In the genomic region with DNA sequence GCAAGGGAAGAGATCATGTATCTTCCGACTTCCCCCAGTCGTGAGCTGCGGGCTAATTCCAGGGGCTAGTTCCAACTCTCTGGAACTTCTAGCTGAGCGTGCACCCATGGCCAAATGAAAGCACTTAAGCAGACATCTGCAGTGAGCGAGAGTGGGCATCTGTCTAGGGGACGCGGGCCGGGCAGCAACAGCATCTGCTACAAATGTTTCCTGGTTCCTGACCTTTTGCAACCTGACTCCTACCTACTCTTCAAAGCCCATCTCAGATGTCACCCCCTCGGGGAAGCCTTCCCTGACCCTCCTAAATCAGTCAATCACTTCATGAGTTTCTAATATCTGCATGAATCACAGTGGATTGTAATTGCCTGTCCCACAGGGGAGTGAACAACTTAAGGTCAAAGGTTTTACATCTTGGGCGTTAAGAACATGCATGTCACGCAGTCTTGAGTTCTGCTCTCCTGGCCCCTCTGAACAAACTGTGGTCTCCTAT, we compare ENCODE assay signal across 13 cellular contexts.
DNase-seq lines count a peak whose midpoint lies in the region; ATAC-seq, FAIRE-seq and TF ChIP-seq lines count a peak whose summit lies in the region.
"Had no signal": no experiment of that assay in that cellular context is flagged by ENCODE, and none has a peak within 500 bp of the region (broad histone marks: within the 10 kb centered on the region; RNA-seq: fewer than 3 reads in every experiment).

No MANE protein-coding gene starts in this region.

- CTCF ChIA-PET in K562 (lab: Yijun Ruan, JAX; ENCODE audit: low intra/inter-chr PET ratio): no interaction called here

- H3K36me3 ChIP-seq in K562 (ENCODE audit: control insufficient read depth, insufficient read depth, low read length): no peaks in the 10 kb centered on the region
- H3K36me3 ChIP-seq in neural progenitor cell: no peaks in the 10 kb centered on the region
- H3K36me3 ChIP-seq in thyroid gland: no peaks in the 10 kb centered on the region
- H3K36me3 ChIP-seq: BE2C had no signal

- peaks cover 4% of the 10 kb centered on the region for H3K9me3 ChIP-seq in K562 (replicated peaks; ENCODE audit: control insufficient read depth, insufficient read depth, low read depth, low read length)
- H3K9me3 ChIP-seq in neural progenitor cell (ENCODE audit: low read depth): no peaks in the 10 kb centered on the region
- H3K9me3 ChIP-seq in thyroid gland: no peaks in the 10 kb centered on the region
- H3K9me3 ChIP-seq: BE2C had no signal

- TF ChIP-seq RAD21 in K562 (CRISPR knock-in tag; conservative IDR thresholded peaks at IDR 0.05 in 1 of 2, IDR thresholded peaks at IDR 0.05 in 1 of 2): no peak

- peaks cover 28% of the 10 kb centered on the region for H3K4me1 Mint-ChIP-seq in neural progenitor cell

- no peak for DNase-seq in HTR-8/SVneo (ENCODE audit: insufficient read length, low spot score)
- no peak for DNase-seq in K562 (ENCODE audit: extremely low read depth in 1 of 4, low spot score in 3 of 4)
- no peak for DNase-seq in neural progenitor cell (ENCODE audit: low spot score)
- DNase-seq in thyroid gland: no peak
- no peak for DNase-seq in NOMO-1 treated with dmso at 0.1 percent for 144 hours (lab: John Stamatoyannopoulos, UW; ENCODE audit: unreplicated experiment)
- DNase-seq in dorsolateral prefrontal cortex: no peak
- DNase-seq: BE2C; CD8-positive, alpha-beta T cell; H7; NCI-H1092; NCI-H526; OCI-M1 had no signal

- POLR2A ChIA-PET in K562 (lab: Yijun Ruan, JAX): interaction anchor here (0.7 kb wide), 1 partner anchor 142 kb away, joined by 3 read pairs; a partner anchor contains a TSS

- WGBS in K562 (ENCODE audit: insufficient coverage, low coverage, missing lambda C conversion rate): 50% methylated on average over 11 of the region's 11 CpGs
- 82 to 84% methylated on average over 11 of the region's 11 CpGs for WGBS in thyroid gland, 2 donors

- H3K4me3 ChIP-seq in K562: no peak overlapping the region
- no peak overlapping the region for H3K4me3 ChIP-seq in neural progenitor cell
- no peak overlapping the region for H3K4me3 ChIP-seq in thyroid gland (replicated peaks in 1 of 3)
- H3K4me3 ChIP-seq in dorsolateral prefrontal cortex: no peak overlapping the region

- H4K20me1 ChIP-seq in K562 (replicated peaks; ENCODE audit: control insufficient read depth, insufficient read depth, low read length) (no peaks in the 10 kb centered on the region), neural progenitor cell (ENCODE audit: low read depth) (no peaks in the 10 kb centered on the region)

- H3K36me3 Mint-ChIP-seq in neural progenitor cell: no peaks in the 10 kb centered on the region
- H3K36me3 Mint-ChIP-seq: CD8-positive, alpha-beta T cell had no signal

- in situ Hi-C loops in K562 (cut with MboI): no loop called here

- peaks cover 0 to 3% of the 10 kb centered on the region in 2 experiments; a peak in 2 of 5 replicates for H3K4me1 ChIP-seq in K562 (replicated peaks in 1 of 2; ENCODE audit: control insufficient read depth in 2 of 2, insufficient read depth in 2 of 2, low read length in 2 of 2)
- H3K4me1 ChIP-seq in neural progenitor cell: peaks cover 6% of the 10 kb centered on the region
- peaks cover 30 to 56% of the 10 kb centered on the region in 2 donors for H3K4me1 ChIP-seq in thyroid gland

- H3K4me2 ChIP-seq in K562 (ENCODE audit: insufficient read depth, low read length) (no peak overlapping the region), neural progenitor cell (no peak overlapping the region)

- intact Hi-C loops in K562 (cut with micrococcal nuclease) (no loop called here), thyroid gland (cut with DNase I) (no loop called here), dorsolateral prefrontal cortex (cut with DNase I) (no loop called here)

- BruUV-seq in K562 (replicated peaks; lab: Mats Ljungman, UMichigan): no TSS peak

- ATAC-seq in K562 (no peak), GM21515 (IDR thresholded peaks at IDR 0.05; ENCODE audit: unreplicated experiment) (no peak)
- ATAC-seq: CD8-positive, alpha-beta T cell had no signal

- H2AFZ ChIP-seq in K562 (ENCODE audit: low read depth, low read length) (no peak overlapping the region), neural progenitor cell (replicated peaks) (peak overlapping the region; percentile 63)

- peak; percentile 63 for FAIRE-seq in HTR-8/SVneo (lab: Jason Lieb, UNC)
- no peak for FAIRE-seq in K562 (lab: Jason Lieb, UNC)

- H3K9ac ChIP-seq in K562 (ENCODE audit: insufficient read depth in 1 of 2, low read depth in 2 of 2, low read length in 2 of 2): no peak overlapping the region
- no peak overlapping the region for H3K9ac ChIP-seq in neural progenitor cell

- H3K27ac ChIP-seq in K562 (ENCODE audit: extremely low read depth, low read depth, low read length) (no peak overlapping the region), neural progenitor cell (no peak overlapping the region), thyroid gland (peak overlapping the region; percentile 76 to 87 (median 87)), dorsolateral prefrontal cortex (no peak overlapping the region)

- H3K27me3 Mint-ChIP-seq in neural progenitor cell (ENCODE audit: insufficient read depth, low read depth): peaks cover 6% of the 10 kb centered on the region

- H3K9me3 Mint-ChIP-seq in neural progenitor cell: no peaks in the 10 kb centered on the region
- H3K9me3 Mint-ChIP-seq: CD8-positive, alpha-beta T cell had no signal

- H3F3A ChIP-seq in neural progenitor cell (ENCODE audit: low read depth): no peaks in the 10 kb centered on the region

- no peak for TF ChIP-seq EP300 in K562 (IDR thresholded peaks at IDR 0.05; ENCODE audit: low read length)

- TF ChIP-seq CTCF in K562 (IDR thresholded peaks at IDR 0.05 in 2 of 3, conservative IDR thresholded peaks at IDR 0.05 in 1 of 3; ENCODE audit: insufficient read depth in 2 of 3, low read depth in 1 of 3, low read length in 3 of 3) (no peak), neural progenitor cell (IDR thresholded peaks at IDR 0.05) (no peak), thyroid gland (IDR thresholded peaks at IDR 0.05) (no peak), dorsolateral prefrontal cortex (IDR thresholded peaks at IDR 0.05 in 54 of 56, conservative IDR thresholded peaks at IDR 0.05 in 2 of 56; ENCODE audit: low read depth in 1 of 56, partially characterized antibody in 56 of 56) (no peak)

- no peak overlapping the region for H3K4me3 Mint-ChIP-seq in neural progenitor cell
- H3K4me3 Mint-ChIP-seq: CD8-positive, alpha-beta T cell had no signal

- H3K27me3 ChIP-seq in K562 (ENCODE audit: control insufficient read depth in 2 of 2, insufficient read depth in 2 of 2, low read length in 2 of 2): no peaks in the 10 kb centered on the region
- H3K27me3 ChIP-seq in neural progenitor cell: no peaks in the 10 kb centered on the region
- no peaks in the 10 kb centered on the region for H3K27me3 ChIP-seq in thyroid gland
- peaks cover 0 to 5% (median 0%) of the 10 kb centered on the region in 45 donors for H3K27me3 ChIP-seq in dorsolateral prefrontal cortex
- H3K27me3 ChIP-seq: BE2C had no signal

- TF ChIP-seq POLR2A in K562 (conservative IDR thresholded peaks at IDR 0.05) (no peak), thyroid gland (IDR thresholded peaks at IDR 0.05) (no peak)

- H3K27ac Mint-ChIP-seq in neural progenitor cell: no peak overlapping the region
- H3K27ac Mint-ChIP-seq: CD8-positive, alpha-beta T cell had no signal

- H3K79me2 ChIP-seq in K562 (ENCODE audit: control insufficient read depth, insufficient read depth, low read length) (no peaks in the 10 kb centered on the region), neural progenitor cell (ENCODE audit: low read depth) (no peaks in the 10 kb centered on the region)

- peaks cover 4% of the 10 kb centered on the region for H3K9me1 ChIP-seq in K562 (ENCODE audit: control insufficient read depth, insufficient read depth, low read length)

TF ChIP-seq in K562, 482 proteins besides CTCF, POLR2A, EP300 and RAD21:
- TF ChIP-seq ZNF586 (CRISPR knock-in tag; conservative IDR thresholded peaks at IDR 0.05) (no peak), ZNF165 (CRISPR knock-in tag; IDR thresholded peaks at IDR 0.05; ENCODE audit: borderline replicate concordance) (no peak), CBFA2T3 (IDR thresholded peaks at IDR 0.05) (peak; percentile 55), ZFP36 (IDR thresholded peaks at IDR 0.05; ENCODE audit: low read depth, low read length, partially characterized antibody) (peak; percentile 17), RCOR1 (IDR thresholded peaks at IDR 0.05; ENCODE audit: borderline replicate concordance in 1 of 2, low read depth in 2 of 2, low read length in 2 of 2) (0 out of 4 replicates have a peak, but pooled peaks of 1 of the 2 experiments have one; percentile 37), KDM1A (IDR thresholded peaks at IDR 0.05) (peak; percentile 74 to 84), ZNF668 (CRISPR knock-in tag; IDR thresholded peaks at IDR 0.05) (no peak)
- TF ChIP-seq, protein P1, sequence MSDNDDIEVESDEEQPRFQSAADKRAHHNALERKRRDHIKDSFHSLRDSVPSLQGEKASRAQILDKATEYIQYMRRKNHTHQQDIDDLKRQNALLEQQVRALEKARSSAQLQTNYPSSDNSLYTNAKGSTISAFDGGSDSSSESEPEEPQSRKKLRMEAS (CRISPR knock-in tag; IDR thresholded peaks at IDR 0.05): no peak
- TF ChIP-seq, protein P2, sequence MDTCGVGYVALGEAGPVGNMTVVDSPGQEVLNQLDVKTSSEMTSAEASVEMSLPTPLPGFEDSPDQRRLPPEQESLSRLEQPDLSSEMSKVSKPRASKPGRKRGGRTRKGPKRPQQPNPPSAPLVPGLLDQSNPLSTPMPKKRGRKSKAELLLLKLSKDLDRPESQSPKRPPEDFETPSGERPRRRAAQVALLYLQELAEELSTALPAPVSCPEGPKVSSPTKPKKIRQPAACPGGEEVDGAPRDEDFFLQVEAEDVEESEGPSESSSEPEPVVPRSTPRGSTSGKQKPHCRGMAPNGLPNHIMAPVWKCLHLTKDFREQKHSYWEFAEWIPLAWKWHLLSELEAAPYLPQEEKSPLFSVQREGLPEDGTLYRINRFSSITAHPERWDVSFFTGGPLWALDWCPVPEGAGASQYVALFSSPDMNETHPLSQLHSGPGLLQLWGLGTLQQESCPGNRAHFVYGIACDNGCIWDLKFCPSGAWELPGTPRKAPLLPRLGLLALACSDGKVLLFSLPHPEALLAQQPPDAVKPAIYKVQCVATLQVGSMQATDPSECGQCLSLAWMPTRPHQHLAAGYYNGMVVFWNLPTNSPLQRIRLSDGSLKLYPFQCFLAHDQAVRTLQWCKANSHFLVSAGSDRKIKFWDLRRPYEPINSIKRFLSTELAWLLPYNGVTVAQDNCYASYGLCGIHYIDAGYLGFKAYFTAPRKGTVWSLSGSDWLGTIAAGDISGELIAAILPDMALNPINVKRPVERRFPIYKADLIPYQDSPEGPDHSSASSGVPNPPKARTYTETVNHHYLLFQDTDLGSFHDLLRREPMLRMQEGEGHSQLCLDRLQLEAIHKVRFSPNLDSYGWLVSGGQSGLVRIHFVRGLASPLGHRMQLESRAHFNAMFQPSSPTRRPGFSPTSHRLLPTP (IDR thresholded peaks at IDR 0.05; ENCODE audit: borderline replicate concordance, extremely low read depth, insufficient read length): no peak

Comparison
In these comparisons a context has a peak if more than half of its experiments do, and no peak if none do; other contexts are left out.
1. H3K27ac ChIP-seq: peak in thyroid gland (3 of 3); none in K562 (single experiment), neural progenitor cell (single experiment) and dorsolateral prefrontal cortex (0 of 59).